Comparison of ENCODE assay signal across 8 cellular contexts in genomic region chr1:111406325-111406768, GRCh38. TPM values are rescaled to one million over a fixed set of nuclear protein-coding genes. Genes with fewer than 3 reads are reported as not detected.
A peak's percentile ranks its signal among the peaks of the same experiment; 100 is the strongest.
DNase-seq lines count a peak whose midpoint lies in the region; ATAC-seq and TF ChIP-seq lines count a peak whose summit lies in the region.

No MANE protein-coding gene starts in this region.

- H3K36me3 ChIP-seq in DND-41 (ENCODE audit: insufficient read depth, low read length) (no peaks in the 10 kb centered on the region), testis (ENCODE audit: low read depth, missing control alignments) (no peaks in the 10 kb centered on the region)

- H3K9ac ChIP-seq in DND-41 (ENCODE audit: low read depth, low read length) = no peak overlapping the region

- intact Hi-C loops in testis (cut with DNase I; ENCODE audit: low total_unique reads) = no loop called here

- no peak for TF ChIP-seq CTCF in DND-41 (IDR thresholded peaks at IDR 0.05; ENCODE audit: borderline replicate concordance, extremely low read depth, low read length, poor library complexity, severe bottlenecking)
- TF ChIP-seq CTCF in testis (IDR thresholded peaks at IDR 0.05) = no peak

- no peaks in the 10 kb centered on the region for H4K20me1 ChIP-seq in DND-41 (ENCODE audit: insufficient read depth, low read length)

- H3K27me3 ChIP-seq in DND-41 (ENCODE audit: insufficient read depth, low read length, poor library complexity) (no peaks in the 10 kb centered on the region), testis (no peaks in the 10 kb centered on the region)

- TF ChIP-seq POLR2A in testis (IDR thresholded peaks at IDR 0.05) = no peak

- peak; percentile 68 for DNase-seq in DND-41
- DNase-seq in activated CD4-positive, alpha-beta T cell treated with anti-CD3 and anti-CD28 coated beads, Interleukin-2, amount 50 U/mL, for 4 hours = peak; percentile 17 to 31
- peak; percentile 79 for DNase-seq in germinal center (ENCODE audit: low spot score)
- peak; percentile 60 for DNase-seq in testis
- DNase-seq in effector CD8-positive, alpha-beta T cell (lab: John Stamatoyannopoulos, UW) = no peak
- no peak for DNase-seq in COR-L47 (lab: John Stamatoyannopoulos, UW)

- H3K4me3 ChIP-seq in DND-41 (ENCODE audit: low read depth in 1 of 2, low read length in 2 of 2) = peak overlapping the region in 1 of 2 experiments; percentile 16; a peak in 1 of 4 replicates
- no peak overlapping the region for H3K4me3 ChIP-seq in testis

- H3K27ac ChIP-seq in DND-41 (ENCODE audit: low read length) = peak overlapping the region; percentile 62
- H3K27ac ChIP-seq in testis = no peak overlapping the region

- 15 to 40% methylated on average over 2 of the region's 2 CpGs for WGBS in testis, 2 donors

- peak overlapping the region; percentile 66 for H2AFZ ChIP-seq in DND-41 (ENCODE audit: low read depth, low read length)

- H3K9me3 ChIP-seq in DND-41 (ENCODE audit: insufficient read depth, low read length, severe bottlenecking) (no peaks in the 10 kb centered on the region), testis (no peaks in the 10 kb centered on the region)

- ATAC-seq in DND-41 (ENCODE audit: insufficient read depth, low read depth) (peak; percentile 97), GM19468 (IDR thresholded peaks at IDR 0.05; ENCODE audit: extremely low read depth, unreplicated experiment) (peak; percentile 85), HG03571 (IDR thresholded peaks at IDR 0.05; ENCODE audit: unreplicated experiment) (peak; percentile 81)

- H3K79me2 ChIP-seq in DND-41 (ENCODE audit: insufficient read depth, low read length) = no peaks in the 10 kb centered on the region

- peaks cover 18% of the 10 kb centered on the region for H3K4me1 ChIP-seq in DND-41 (ENCODE audit: insufficient read depth, low read length)
- H3K4me1 ChIP-seq in testis = peaks cover 1% of the 10 kb centered on the region

- peak overlapping the region; percentile 54 for H3K4me2 ChIP-seq in DND-41 (ENCODE audit: insufficient read depth, low read length)

RNA-seq across cellular contexts. Expression of gene OVGP1, which starts 21.2 kb away (rescaled TPM):
- 10 to 100 TPM in 1 of 2 donors, 1 to 10 TPM in 1; 6.8 to 19.4 TPM for total RNA-seq in testis
- 9.3 TPM for polyA plus RNA-seq in testis (ENCODE audit: insufficient read depth, low read depth, low replicate concordance)

RNA-seq across cellular contexts. Expression of gene WDR77, which starts 42.7 kb away (rescaled TPM):
- total RNA-seq in testis = 10 to 100 TPM; 32.6 to 33.8 TPM
- 33.7 TPM for polyA plus RNA-seq in testis (ENCODE audit: insufficient read depth, low read depth, low replicate concordance)

RNA-seq across cellular contexts. Expression of gene ATP5PB, which starts 42.9 kb away (rescaled TPM):
- total RNA-seq in testis = 100 to 1,000 TPM; 183 to 188 TPM
- 419 TPM for polyA plus RNA-seq in testis (ENCODE audit: insufficient read depth, low read depth, low replicate concordance)

Comparison
In these comparisons a context has a peak if more than half of its experiments do, and no peak if none do; other contexts are left out.
1. DNase-seq: peak in DND-41 (single experiment), activated CD4-positive, alpha-beta T cell treated with anti-CD3 and anti-CD28 coated beads, Interleukin-2, amount 50 U/mL, for 4 hours (2 of 2), germinal center (single experiment) and testis (single experiment); none in effector CD8-positive, alpha-beta T cell (single experiment) and COR-L47 (single experiment).
2. Peak in every context shown above with its lines, with median percentiles within 50 percentile points of each other: ATAC-seq.